Comparison of ENCODE assay signal across 17 cellular contexts in the genomic region with DNA sequence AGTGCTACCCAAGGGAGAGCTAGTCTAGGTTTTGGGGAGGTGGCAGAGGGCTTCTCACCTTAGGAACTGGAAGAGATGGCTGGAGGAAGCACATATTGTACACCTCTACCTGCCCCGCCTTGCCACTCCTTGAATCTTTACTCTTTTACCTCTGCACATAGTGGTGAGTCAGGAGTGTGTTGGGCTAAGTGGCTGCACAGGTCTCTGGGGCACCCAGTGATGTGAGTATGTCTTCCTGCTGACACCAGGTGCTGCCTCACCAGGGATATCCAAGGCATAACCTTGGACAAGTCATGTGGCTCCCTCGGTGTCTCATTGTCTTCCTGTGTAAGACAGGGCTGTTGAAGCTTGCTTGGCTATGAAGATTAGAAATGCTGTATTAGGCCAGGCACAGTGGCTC. TPM values are rescaled to one million over a fixed set of nuclear protein-coding genes. Genes with fewer than 3 reads are reported as not detected.
"Had no signal": no experiment of that assay in that cellular context is flagged by ENCODE, and none has a peak within 500 bp of the region (broad histone marks: within the 10 kb centered on the region; RNA-seq: fewer than 3 reads in every experiment).

No MANE protein-coding gene starts in this region.

- ATAC-seq: lower lobe of right lung, psoas muscle, right lobe of liver had no signal

- DNase-seq: activated CD4-positive, alpha-beta T cell treated with anti-CD3 and anti-CD28 coated beads for 1 hour; activated CD4-positive, alpha-beta T cell treated with anti-CD3 and anti-CD28 coated beads, Interleukin-2, amount 50 U/mL, for 4 hours; activated naive CD4-positive, alpha-beta T cell treated with anti-CD3 and anti-CD28 coated beads for 36 hours; activated T-cell treated with anti-CD3 and anti-CD28 coated beads, Interleukin-2, amount 50 U/mL, for 1 hour; esophagus squamous epithelium; glutamatergic neuron; lower lobe of right lung; psoas muscle; right lobe of liver; T-helper 1 cell had no signal

- H3K27me3 ChIP-seq: right lobe of liver had no signal

- FAIRE-seq: astrocyte, endometrium had no signal

- H3K4me3 ChIP-seq: cardiac muscle cell, esophagus squamous epithelium, lower lobe of right lung, psoas muscle, right lobe of liver, thoracic aorta had no signal

- H3K36me3 ChIP-seq: cardiac muscle cell, esophagus squamous epithelium, lower lobe of right lung, right lobe of liver, thoracic aorta had no signal

RNA-seq across cellular contexts. Expression of a gene that starts 19.8 kb away (rescaled TPM):
- total RNA-seq: activated naive CD4-positive, alpha-beta T cell treated with anti-CD3 and anti-CD28 coated beads for 36 hours; cardiac muscle cell; fibroblast of villous mesenchyme; myocyte; osteoblast had no signal
